In the genomic region with DNA sequence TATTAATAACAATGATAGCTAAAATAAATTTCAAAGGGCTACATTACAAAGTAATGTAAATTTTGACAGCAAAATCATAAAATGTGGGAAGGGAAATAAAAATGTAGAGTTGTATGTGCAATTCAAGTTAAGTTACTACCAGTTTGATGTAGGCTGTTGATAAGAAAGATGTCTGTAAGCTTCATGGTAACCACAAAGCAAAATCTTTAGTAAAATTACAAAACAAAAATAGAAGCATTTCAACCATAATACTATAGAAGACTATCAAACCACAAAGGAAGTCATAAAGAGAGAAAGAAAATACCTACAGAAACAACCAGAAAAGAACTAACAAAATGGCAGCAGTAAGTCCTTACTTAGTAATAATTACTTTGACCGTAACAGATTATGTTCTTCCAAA, we compare ENCODE assay signal across 37 cellular contexts.
"Had no signal": no experiment of that assay in that cellular context is flagged by ENCODE, and none has a peak within 500 bp of the region (broad histone marks: within the 10 kb centered on the region; RNA-seq: fewer than 3 reads in every experiment).

No MANE protein-coding gene starts in this region.

- H3K4me3 ChIP-seq: MG63 had no signal

- H3K36me3 ChIP-seq: MG63 had no signal

- H3K27me3 ChIP-seq: MG63 had no signal

- DNase-seq: Karpas-422, Kasumi-1, MG63, MM.1S, MV-4-11, NCI-H1048, NCI-H1092, NCI-H1092 treated with DMSO at 0.1 percent for 48 hours, NCI-H1105, NCI-H1105 treated with DMSO at 0.1 percent for 48 hours, NCI-H1417, NCI-H1417 treated with DMSO at 0.1 percent for 48 hours, NCI-H1436, NCI-H1436 treated with DMSO at 0.1 percent for 48 hours, NCI-H146, NCI-H1694, NCI-H1694 treated with DMSO at 0.1 percent for 48 hours, NCI-H187, NCI-H187 treated with DMSO at 0.1 percent for 48 hours, NCI-H1930, NCI-H2029, NCI-H2029 treated with DMSO at 0.1 percent for 48 hours, NCI-H2081, NCI-H2081 treated with DMSO at 0.1 percent for 48 hours, NCI-H2107, NCI-H2171, NCI-H2171 treated with DMSO at 0.1 percent for 48 hours, NCI-H2227 treated with DMSO at 0.1 percent for 48 hours, NCI-H226, NCI-H345, NCI-H446, NCI-H446 treated with DMSO at 0.1 percent for 48 hours, NCI-H510A, NCI-H510A treated with DMSO at 0.1 percent for 48 hours, NCI-H524, NCI-H524 treated with DMSO at 0.1 percent for 48 hours, NCI-H526 had no signal
